ENCODE assay signal across 22 cellular contexts in genomic region chr1:195721210-195721971, GRCh38.
DNase-seq lines count a peak whose midpoint lies in the region; ATAC-seq and TF ChIP-seq lines count a peak whose summit lies in the region.
"Had no signal": no experiment of that assay in that cellular context is flagged by ENCODE, and none has a peak within 500 bp of the region (broad histone marks: within the 10 kb centered on the region; RNA-seq: fewer than 3 reads in every experiment).

No MANE protein-coding gene starts in this region.

- TF ChIP-seq CTCF in mucosa of descending colon (IDR thresholded peaks at IDR 0.05): no peak

- DNase-seq in NCI-H82 (lab: John Stamatoyannopoulos, UW) (peak; percentile 11), NCI-H82 treated with DMSO at 0.1 percent for 48 hours (lab: John Stamatoyannopoulos, UW; ENCODE audit: unreplicated experiment) (no peak), mucosa of descending colon (peak; percentile 60 to 65 (median 63)), HAP-1 (ENCODE audit: low spot score in 2 of 2) (no peak), sciatic nerve (ENCODE audit: low spot score) (no peak), DMS53 treated with DMSO at 0.1 percent for 48 hours (lab: John Stamatoyannopoulos, UW; ENCODE audit: unreplicated experiment) (no peak)
- no peak for DNase-seq in stimulated activated CD4-positive, alpha-beta T cell treated with anti-CD3 and anti-CD28 coated beads, Interleukin-15, amount 100 ng/mL, for 24 hours
- DNase-seq: Caco-2; CD8-positive, alpha-beta T cell; DMS 273 treated with DMSO at 0.1 percent for 48 hours; DMS79 treated with DMSO at 0.1 percent for 48 hours; GF-D8; KBM-7; MG63; NCI-H1105 treated with DMSO at 0.1 percent for 48 hours; NCI-H146; NCI-H1930; NCI-H446 treated with DMSO at 0.1 percent for 48 hours; NCI-H526; SHP77 treated with DMSO at 0.1 percent for 48 hours had no signal

- in situ Hi-C loops in HAP-1 (cut with MboI; ENCODE audit: low sequenced_read_pairs): no loop called here

- H3K27me3 ChIP-seq in HAP-1 (ENCODE audit: low read depth): no peaks in the 10 kb centered on the region
- H3K27me3 ChIP-seq: MG63, Peyer's patch had no signal

- H3K9me3 ChIP-seq in mucosa of descending colon (no peaks in the 10 kb centered on the region), HAP-1 (no peaks in the 10 kb centered on the region)
- H3K9me3 ChIP-seq: Caco-2, MG63, Peyer's patch had no signal

- peak overlapping the region; percentile 23 for H3K4me3 ChIP-seq in mucosa of descending colon
- H3K4me3 ChIP-seq in HAP-1: no peak overlapping the region
- H3K4me3 ChIP-seq: MG63 had no signal

- H3K36me3 ChIP-seq in mucosa of descending colon (ENCODE audit: low read depth) (no peaks in the 10 kb centered on the region), HAP-1 (replicated peaks) (no peaks in the 10 kb centered on the region)
- H3K36me3 ChIP-seq: MG63, Peyer's patch had no signal

- ATAC-seq in esophagus mucosa (peak; percentile 90), mucosa of descending colon (peak; percentile 87), sciatic nerve (no peak)
- ATAC-seq: CD8-positive, alpha-beta T cell had no signal

- intact Hi-C loops in mucosa of descending colon (cut with DNase I, micrococcal nuclease) (no loop called here), sciatic nerve (cut with DNase I) (no loop called here)

- H3K4me1 ChIP-seq in mucosa of descending colon (ENCODE audit: low read depth): no peaks in the 10 kb centered on the region
- no peaks in the 10 kb centered on the region for H3K4me1 ChIP-seq in HAP-1
- H3K4me1 ChIP-seq: Caco-2, Peyer's patch had no signal

Comparison
In these comparisons a context has a peak if more than half of its experiments do, and no peak if none do; other contexts are left out.
1. DNase-seq: peak in NCI-H82 (single experiment) and mucosa of descending colon (3 of 3); none in NCI-H82 treated with DMSO at 0.1 percent for 48 hours (single experiment), stimulated activated CD4-positive, alpha-beta T cell treated with anti-CD3 and anti-CD28 coated beads, Interleukin-15, amount 100 ng/mL, for 24 hours (single experiment), HAP-1 (0 of 2), sciatic nerve (single experiment) and DMS53 treated with DMSO at 0.1 percent for 48 hours (single experiment).